ENCODE assay signal across 8 cellular contexts in genomic region chr3:185585862-185586643, GRCh38. TPM values are rescaled to one million over a fixed set of nuclear protein-coding genes. Genes with fewer than 3 reads are reported as not detected.
DNase-seq lines count a peak whose midpoint lies in the region; ATAC-seq and TF ChIP-seq lines count a peak whose summit lies in the region.

TSS of gene SENP2 (plus strand) at chr3:185586295. CDS start at chr3:185586414, 119 bp downstream.

- H3K9me3 ChIP-seq in lung (ENCODE audit: control insufficient read depth in 2 of 2, insufficient read depth in 1 of 2, low read length in 1 of 2): no peaks in the 10 kb centered on the region

- H3K27me3 ChIP-seq in lung (ENCODE audit: control insufficient read depth, insufficient read depth): no peaks in the 10 kb centered on the region

- POLR2A ChIA-PET in activated CD8-positive, alpha-beta memory T cell treated with anti-CD3 and anti-CD28 coated beads for 36 hours (lab: Charles Lee): interaction anchor here (0.5 to 1.7 kb wide), 6 partner anchors 8 to 984 kb away, joined by 3 to 7 read pairs (median 4); partner anchors contain the start of genes DNAJB11 and TMEM41A

- CTCF ChIA-PET in activated CD8-positive, alpha-beta memory T cell treated with anti-CD3 and anti-CD28 coated beads for 36 hours (lab: Charles Lee): interaction anchor here (0.8 to 2.0 kb wide), 2 partner anchors 10 to 11 kb away, joined by 3 to 7 read pairs; no protein-coding TSS in a partner anchor

- peak within 1 kb of the TSS; percentile 78 for H3K4me3 ChIP-seq in lung

- H3K36me3 ChIP-seq in lung (ENCODE audit: control insufficient read depth in 2 of 2, insufficient read depth in 2 of 2, low read length in 2 of 2): no peaks in the 10 kb centered on the region

- peak; percentile 99 for ATAC-seq in lung (ENCODE audit: insufficient read depth, low FRiP score)

- H3K27ac ChIP-seq in lung (ENCODE audit: low read depth in 1 of 2, low read length in 1 of 2): peak within 1 kb of the TSS; percentile 94

- peak; percentile 94 for DNase-seq in CMK (ENCODE audit: low read depth)
- peak; percentile 92 for DNase-seq in GM20000 (ENCODE audit: low spot score)
- DNase-seq in HT-29 (ENCODE audit: low spot score): peak; percentile 100
- peak; percentile 100 for DNase-seq in NOMO-1 (lab: John Stamatoyannopoulos, UW; ENCODE audit: unreplicated experiment in 2 of 2)
- DNase-seq in effector CD8-positive, alpha-beta T cell (lab: John Stamatoyannopoulos, UW): peak; percentile 98
- DNase-seq in lung (ENCODE audit: low spot score): peak; percentile 100
- peak; percentile 97 to 100 (median 98) for DNase-seq in stimulated activated CD4-positive, alpha-beta T cell treated with anti-CD3 and anti-CD28 coated beads, TNF-alpha, amount 100 ng/mL, for 4 hours (ENCODE audit: low read depth in 3 of 3)

- TF ChIP-seq CTCF in GM20000 (IDR thresholded peaks at IDR 0.05; ENCODE audit: extremely low read depth, missing control alignments): no peak
- no peak for TF ChIP-seq CTCF in lung (IDR thresholded peaks at IDR 0.05; ENCODE audit: control extremely low read depth, extremely low read depth)

- no peaks in the 10 kb centered on the region for H3K4me1 ChIP-seq in lung (ENCODE audit: control insufficient read depth in 2 of 2, insufficient read depth in 2 of 2, low read length in 2 of 2)

- WGBS in lung, 2 donors: 0% methylated on average over 62 of the region's 62 CpGs

RNA-seq across cellular contexts. Expression of gene SENP2, which starts in this region (rescaled TPM):
- total RNA-seq in HT-29 (2014; rRNA removed; shearing (Covaris generic)): 9.3 and 13.2 TPM in 2 replicates
- 10 to 100 TPM; 39.5 to 41.5 TPM for total RNA-seq in activated CD8-positive, alpha-beta memory T cell treated with anti-CD3 and anti-CD28 coated beads for 36 hours
- 10 to 100 TPM; 29.4 to 42.1 TPM for total RNA-seq in lung
- polyA plus RNA-seq in lung: 10 to 100 TPM in 1 of 2 donors, 1 to 10 TPM in 1; 7.5 to 11.4 TPM

Comparison
In these comparisons a context has a peak if more than half of its experiments do, and no peak if none do; other contexts are left out.
1. Peak in every context shown above with its lines: DNase-seq, ATAC-seq, H3K4me3 ChIP-seq and H3K27ac ChIP-seq.